In the genomic region with DNA sequence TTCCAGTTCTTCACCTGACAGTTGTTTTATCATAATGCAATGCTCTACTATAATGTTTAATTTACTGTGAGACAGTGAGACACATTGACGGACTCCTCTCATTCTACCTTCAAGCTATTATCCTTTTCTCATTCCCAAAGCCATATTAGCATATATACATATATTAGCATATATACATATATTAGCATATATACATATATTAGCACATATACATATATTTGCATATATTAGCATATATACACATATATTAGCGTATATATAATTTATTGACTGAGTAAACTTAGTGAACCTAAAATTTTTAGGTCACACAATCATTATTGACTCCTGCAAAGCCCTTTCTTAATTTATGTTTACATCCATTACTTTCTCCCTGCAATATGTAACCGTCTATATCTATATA, we compare ENCODE assay signal across 32 cellular contexts.
"Had no signal": no experiment of that assay in that cellular context is flagged by ENCODE, and none has a peak within 500 bp of the region (broad histone marks: within the 10 kb centered on the region; RNA-seq: fewer than 3 reads in every experiment).

No MANE protein-coding gene starts in this region.

- H3K4me3 ChIP-seq: adrenal gland, body of pancreas, breast epithelium, cardiac muscle cell, colonic mucosa had no signal

- FAIRE-seq: frontal cortex had no signal

- H3K36me3 ChIP-seq: adrenal gland, breast epithelium, cardiac muscle cell, colonic mucosa, WERI-Rb-1 had no signal

- H3K4me1 ChIP-seq: adrenal gland, body of pancreas, breast epithelium, colonic mucosa had no signal

- ATAC-seq: activated CD4-positive, alpha-beta T cell treated with anti-CD3 and anti-CD28 coated beads for 36 hours; activated CD8-positive, alpha-beta memory T cell treated with anti-CD3 and anti-CD28 coated beads, Interleukin-2, amount 10 ng/mL, durations not matched to agents 7 days and 5 days; activated CD8-positive, alpha-beta T cell treated with anti-CD3 and anti-CD28 coated beads, Interleukin-2, amount 10 ng/mL, durations not matched to agents 7 days and 5 days; activated naive CD8-positive, alpha-beta T cell treated with anti-CD3 and anti-CD28 coated beads, Interleukin-2, amount 50 U/mL, for 24 hours; body of pancreas; esophagus mucosa; T-cell had no signal

- H3K27ac ChIP-seq: adrenal gland, body of pancreas, breast epithelium, cardiac muscle cell, colonic mucosa, WERI-Rb-1 had no signal

- H3K9me3 ChIP-seq: adrenal gland, body of pancreas, breast epithelium, colonic mucosa had no signal

- H3K27me3 ChIP-seq: adrenal gland, body of pancreas, breast epithelium, cardiac muscle cell, colonic mucosa had no signal

- DNase-seq: activated CD4-positive, alpha-beta memory T cell treated with anti-CD3 and anti-CD28 coated beads for 36 hours; activated CD4-positive, alpha-beta T cell treated with anti-CD3 and anti-CD28 coated beads for 36 hours; activated CD4-positive, alpha-beta T cell treated with anti-CD3 and anti-CD28 coated beads, Interleukin-2, amount 10 ng/mL, durations not matched to agents 24 days and 14 days; activated CD4-positive, CD25-positive, alpha-beta regulatory T cell; activated CD4-positive, CD25-positive, alpha-beta regulatory T cell treated with anti-CD3 and anti-CD28 coated beads, Interleukin-2, amount 50 U/mL, for 72 hours; activated CD8-positive, alpha-beta memory T cell treated with anti-CD3 and anti-CD28 coated beads, Interleukin-2, amount 10 ng/mL, durations not matched to agents 7 days and 5 days; activated CD8-positive, alpha-beta memory T cell treated with anti-CD3 and anti-CD28 coated beads, Interleukin-2, amount 50 U/mL, for 4 hours; activated CD8-positive, alpha-beta T cell treated with anti-CD3 and anti-CD28 coated beads, Interleukin-2, amount 10 ng/mL, durations not matched to agents 7 days and 5 days; activated effector memory CD4-positive, alpha-beta T cell treated with anti-CD3 and anti-CD28 coated beads, Interleukin-2, amount 50 U/mL, for 16 hours; activated naive CD4-positive, alpha-beta T cell treated with anti-CD3 and anti-CD28 coated beads for 36 hours; activated naive CD8-positive, alpha-beta T cell treated with anti-CD3 and anti-CD28 coated beads for 36 hours; activated naive CD8-positive, alpha-beta T cell treated with anti-CD3 and anti-CD28 coated beads, Interleukin-2, amount 50 U/mL, for 24 hours; activated T-cell treated with anti-CD3 and anti-CD28 coated beads, Interleukin-2, amount 50 U/mL, for 1 hour; activated T-cell treated with anti-CD3 and anti-CD28 coated beads, Interleukin-2, amount 50 U/mL, for 48 hours; adrenal gland; amygdala; aorta; body of pancreas; central memory CD4-positive, alpha-beta T cell; cerebellar nuclear complex; colonic mucosa; effector CD8-positive, alpha-beta T cell; endodermal cell; foreskin fibroblast; head of caudate nucleus; T-cell; T-helper 9 cell; WERI-Rb-1 had no signal
